In genomic region chr9:119839888-119840287, GRCh38 we compare ENCODE assay signal across 15 cellular contexts.
"Had no signal": no experiment of that assay in that cellular context is flagged by ENCODE, and none has a peak within 500 bp of the region (broad histone marks: within the 10 kb centered on the region; RNA-seq: fewer than 3 reads in every experiment).

No MANE protein-coding gene starts in this region.

- H3K36me3 ChIP-seq: SJSA1, transverse colon had no signal

- ATAC-seq: activated naive CD8-positive, alpha-beta T cell treated with anti-CD3 and anti-CD28 coated beads, Interleukin-2, amount 50 U/mL, for 24 hours; naive thymus-derived CD4-positive, alpha-beta T cell; stimulated activated memory B cell treated with anti-CD40 and anti-IgM and Interleukin-4, amounts not matched to agents 10 μg/mL and 1 μg/mL and 100 μg/mL, for 72 hours had no signal

- H3K27me3 ChIP-seq: SJSA1, transverse colon had no signal

- H3K4me3 ChIP-seq: coronary artery, hepatocyte, lung, SJSA1, skin epidermis, transverse colon had no signal

- H3K9me3 ChIP-seq: SJSA1, transverse colon had no signal

- H3K4me1 ChIP-seq: SJSA1, transverse colon had no signal

- H3K27ac ChIP-seq: coronary artery, epithelial cell of prostate, hepatocyte, SJSA1, skin epidermis, transverse colon had no signal

- DNase-seq: activated CD4-positive, alpha-beta memory T cell treated with anti-CD3 and anti-CD28 coated beads, Interleukin-2, amount 10 ng/mL, durations not matched to agents 7 days and 5 days; activated naive CD4-positive, alpha-beta T cell; activated naive CD8-positive, alpha-beta T cell treated with anti-CD3 and anti-CD28 coated beads, Interleukin-2, amount 50 U/mL, for 24 hours; central memory CD4-positive, alpha-beta T cell; effector CD8-positive, alpha-beta T cell; naive thymus-derived CD4-positive, alpha-beta T cell; T-helper 9 cell; transverse colon had no signal
